Comparison of ENCODE assay signal across 16 cellular contexts in the genomic region with DNA sequence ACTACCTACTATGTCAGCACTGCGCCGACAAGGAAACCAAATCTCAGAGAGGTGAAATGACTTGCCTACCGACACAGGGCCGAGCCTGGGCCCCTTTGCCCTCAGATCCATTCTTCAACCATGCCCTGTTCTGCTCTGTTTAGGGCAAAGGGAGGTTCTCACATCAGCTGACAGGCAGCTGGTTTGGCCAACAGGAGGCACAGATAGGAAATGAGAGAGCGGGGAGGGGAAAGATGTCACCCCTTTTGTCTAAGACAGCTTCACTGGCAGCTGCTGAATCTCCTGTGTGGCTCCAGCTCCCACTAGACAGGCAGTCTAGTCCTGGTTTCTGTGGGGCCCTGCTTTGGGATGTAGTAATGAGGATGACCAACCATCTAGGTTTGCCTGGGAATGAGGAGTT.
DNase-seq lines count a peak whose midpoint lies in the region; ATAC-seq lines count a peak whose summit lies in the region.
"Had no signal": no experiment of that assay in that cellular context is flagged by ENCODE, and none has a peak within 500 bp of the region (broad histone marks: within the 10 kb centered on the region; RNA-seq: fewer than 3 reads in every experiment).

No MANE protein-coding gene starts in this region.

- peak overlapping the region; percentile 61 for H3K27ac Mint-ChIP-seq in activated naive CD8-positive, alpha-beta T cell
- no peak overlapping the region for H3K27ac Mint-ChIP-seq in activated naive CD8-positive, alpha-beta T cell treated with anti-CD3 and anti-CD28 coated beads for 36 hours
- peak overlapping the region; percentile 65 for H3K27ac Mint-ChIP-seq in activated CD8-positive, alpha-beta T cell treated with anti-CD3 and anti-CD28 coated beads, Interleukin-2, amount 10 ng/mL, durations not matched to agents 7 days and 5 days
- H3K27ac Mint-ChIP-seq: T-helper 2 cell treated with Interferon-gamma antibody and Interleukin-4, amounts not matched to agents 5 μg/mL and 100 μg/mL, for 36 hours had no signal

- H3K27ac ChIP-seq in thymus (ENCODE audit: low read depth): peak overlapping the region; percentile 74
- H3K27ac ChIP-seq: parathyroid adenoma had no signal

- ATAC-seq in HG02798 (IDR thresholded peaks at IDR 0.05; ENCODE audit: poor library complexity, unreplicated experiment): peak; percentile 39
- no peak for ATAC-seq in activated CD8-positive, alpha-beta T cell treated with anti-CD3 and anti-CD28 coated beads, Interleukin-2, amount 10 ng/mL, durations not matched to agents 7 days and 5 days
- ATAC-seq: heart right ventricle had no signal

- CTCF ChIA-PET in activated CD8-positive, alpha-beta T cell treated with anti-CD3 and anti-CD28 coated beads, Interleukin-2, amount 10 ng/mL, durations not matched to agents 7 days and 5 days (lab: Charles Lee): interaction anchor here (0.7 to 1.2 kb wide), 2 partner anchors 10 to 51 kb away, joined by 3 read pairs; no protein-coding TSS in a partner anchor

- H3K9me3 ChIP-seq in thymus (ENCODE audit: control insufficient read depth): no peaks in the 10 kb centered on the region

- 90% methylated on average over 5 of the region's 5 CpGs for WGBS in thymus

- H3K9me3 Mint-ChIP-seq in activated naive CD8-positive, alpha-beta T cell (ENCODE audit: low read depth): peaks cover 4% of the 10 kb centered on the region
- H3K9me3 Mint-ChIP-seq in activated naive CD8-positive, alpha-beta T cell treated with anti-CD3 and anti-CD28 coated beads for 36 hours: peaks cover 14% of the 10 kb centered on the region
- peaks cover 50% of the 10 kb centered on the region for H3K9me3 Mint-ChIP-seq in activated CD8-positive, alpha-beta T cell treated with anti-CD3 and anti-CD28 coated beads, Interleukin-2, amount 10 ng/mL, durations not matched to agents 7 days and 5 days (ENCODE audit: insufficient read depth)

- no peak for DNase-seq in activated naive CD8-positive, alpha-beta T cell treated with anti-CD3 and anti-CD28 coated beads for 36 hours
- DNase-seq in activated CD8-positive, alpha-beta T cell treated with anti-CD3 and anti-CD28 coated beads, Interleukin-2, amount 10 ng/mL, durations not matched to agents 7 days and 5 days: no peak
- no peak for DNase-seq in 8988T
- no peak for DNase-seq in amygdala (lab: John Stamatoyannopoulos, UW)
- no peak for DNase-seq in NCI-H1694 treated with DMSO at 0.1 percent for 48 hours (lab: John Stamatoyannopoulos, UW)
- DNase-seq: activated CD8-positive, alpha-beta memory T cell treated with anti-CD3 and anti-CD28 coated beads for 24 hours; heart right ventricle; NCI-H1694; NCI-H69; RPMI8226; spleen had no signal

- peaks cover 6% of the 10 kb centered on the region for H3K36me3 Mint-ChIP-seq in activated naive CD8-positive, alpha-beta T cell
- peaks cover 6% of the 10 kb centered on the region for H3K36me3 Mint-ChIP-seq in activated naive CD8-positive, alpha-beta T cell treated with anti-CD3 and anti-CD28 coated beads for 36 hours
- H3K36me3 Mint-ChIP-seq in activated CD8-positive, alpha-beta T cell treated with anti-CD3 and anti-CD28 coated beads, Interleukin-2, amount 10 ng/mL, durations not matched to agents 7 days and 5 days (ENCODE audit: low read depth): peaks cover 69% of the 10 kb centered on the region

- H3K4me3 ChIP-seq in thymus (ENCODE audit: low read length): no peak overlapping the region
- H3K4me3 ChIP-seq: heart right ventricle, spleen had no signal

- POLR2A ChIA-PET in activated CD8-positive, alpha-beta T cell treated with anti-CD3 and anti-CD28 coated beads, Interleukin-2, amount 10 ng/mL, durations not matched to agents 7 days and 5 days (lab: Charles Lee): no interaction called here

- no peaks in the 10 kb centered on the region for H3K27me3 Mint-ChIP-seq in activated naive CD8-positive, alpha-beta T cell
- no peaks in the 10 kb centered on the region for H3K27me3 Mint-ChIP-seq in activated naive CD8-positive, alpha-beta T cell treated with anti-CD3 and anti-CD28 coated beads for 36 hours
- H3K27me3 Mint-ChIP-seq in activated CD8-positive, alpha-beta T cell treated with anti-CD3 and anti-CD28 coated beads, Interleukin-2, amount 10 ng/mL, durations not matched to agents 7 days and 5 days (ENCODE audit: low read depth): no peaks in the 10 kb centered on the region

- no peaks in the 10 kb centered on the region for H3K36me3 ChIP-seq in thymus (ENCODE audit: control insufficient read depth, insufficient read depth)
- H3K36me3 ChIP-seq: heart right ventricle, spleen had no signal

- peaks cover 9% of the 10 kb centered on the region for H3K4me1 ChIP-seq in thymus (ENCODE audit: control insufficient read depth, insufficient read depth, low read length)
- H3K4me1 ChIP-seq: parathyroid adenoma had no signal

- H3K4me1 Mint-ChIP-seq in activated naive CD8-positive, alpha-beta T cell (ENCODE audit: low read depth): peaks cover 49% of the 10 kb centered on the region
- peaks cover 24% of the 10 kb centered on the region for H3K4me1 Mint-ChIP-seq in activated naive CD8-positive, alpha-beta T cell treated with anti-CD3 and anti-CD28 coated beads for 36 hours
- peaks cover 41% of the 10 kb centered on the region for H3K4me1 Mint-ChIP-seq in activated CD8-positive, alpha-beta T cell treated with anti-CD3 and anti-CD28 coated beads, Interleukin-2, amount 10 ng/mL, durations not matched to agents 7 days and 5 days (ENCODE audit: low read depth)

- H3K27me3 ChIP-seq in thymus (ENCODE audit: control insufficient read depth, insufficient read depth): no peaks in the 10 kb centered on the region
- H3K27me3 ChIP-seq: heart right ventricle, spleen had no signal

- H3K4me3 Mint-ChIP-seq in activated naive CD8-positive, alpha-beta T cell: no peak overlapping the region
- no peak overlapping the region for H3K4me3 Mint-ChIP-seq in activated naive CD8-positive, alpha-beta T cell treated with anti-CD3 and anti-CD28 coated beads for 36 hours
- no peak overlapping the region for H3K4me3 Mint-ChIP-seq in activated CD8-positive, alpha-beta T cell treated with anti-CD3 and anti-CD28 coated beads, Interleukin-2, amount 10 ng/mL, durations not matched to agents 7 days and 5 days
- H3K4me3 Mint-ChIP-seq: T-helper 2 cell treated with Interferon-gamma antibody and Interleukin-4, amounts not matched to agents 5 μg/mL and 100 μg/mL, for 36 hours had no signal
